ENCODE assay signal across 8 cellular contexts in genomic region chr12:131894313-131894860, GRCh38. TPM values are rescaled to one million over a fixed set of nuclear protein-coding genes. Genes with fewer than 3 reads are reported as not detected.
A peak's percentile ranks its signal among the peaks of the same experiment; 100 is the strongest.
DNase-seq lines count a peak whose midpoint lies in the region; ATAC-seq and TF ChIP-seq lines count a peak whose summit lies in the region.

Gene ULK1 (plus strand): TSS chr12:131894622. CDS start chr12:131895002, 380 bp downstream.

- no peak for TF ChIP-seq CTCF in colonic mucosa (IDR thresholded peaks at IDR 0.05)

- peak; percentile 35 to 98 (median 84) for DNase-seq in C1 segment of cervical spinal cord (lab: John Stamatoyannopoulos, UW)
- peak; percentile 73 to 98 for DNase-seq in NCI-H526 (lab: John Stamatoyannopoulos, UW)
- peak; percentile 99 for DNase-seq in activated CD4-positive, alpha-beta T cell treated with anti-CD3 and anti-CD28 coated beads, Interleukin-2, amount 10 ng/mL, durations not matched to agents 24 days and 14 days
- DNase-seq in colonic mucosa: peak; percentile 92
- peak; percentile 94 for DNase-seq in left lobe of liver (ENCODE audit: low spot score)
- DNase-seq in stimulated activated CD4-positive, alpha-beta T cell treated with anti-CD3 and anti-CD28 coated beads, Interleukin-2, amount 100 ng/mL, for 24 hours: peak; percentile 93 to 96

- H3K4me1 Mint-ChIP-seq in activated CD4-positive, alpha-beta T cell treated with anti-CD3 and anti-CD28 coated beads, Interleukin-2, amount 10 ng/mL, durations not matched to agents 24 days and 14 days: peaks cover 8% of the 10 kb centered on the region

- peak within 1 kb of the TSS; percentile 59 for H3K4me3 ChIP-seq in colonic mucosa

- H3K27me3 ChIP-seq in colonic mucosa: no peaks in the 10 kb centered on the region

- peaks cover 5% of the 10 kb centered on the region for H3K4me1 ChIP-seq in colonic mucosa

- H3K27me3 Mint-ChIP-seq in activated CD4-positive, alpha-beta T cell treated with anti-CD3 and anti-CD28 coated beads, Interleukin-2, amount 10 ng/mL, durations not matched to agents 24 days and 14 days: no peaks in the 10 kb centered on the region

- intact Hi-C loops in activated CD4-positive, alpha-beta T cell treated with anti-CD3 and anti-CD28 coated beads, Interleukin-2, amount 10 ng/mL, durations not matched to agents 24 days and 14 days (cut with micrococcal nuclease): loop anchor here (1.0 kb wide), 2 partner anchors 35 to 295 kb away; partner anchors contain the start of gene PUS1
- intact Hi-C loops in colonic mucosa (cut with DNase I): loop anchor here (10.0 kb wide), 1 partner anchor 50 kb away; the partner anchor contains the start of gene EP400

- H3K9me3 Mint-ChIP-seq in activated CD4-positive, alpha-beta T cell treated with anti-CD3 and anti-CD28 coated beads, Interleukin-2, amount 10 ng/mL, durations not matched to agents 24 days and 14 days: no peaks in the 10 kb centered on the region

- H3K9me3 ChIP-seq in colonic mucosa: no peaks in the 10 kb centered on the region

- no peaks in the 10 kb centered on the region for H3K36me3 Mint-ChIP-seq in activated CD4-positive, alpha-beta T cell treated with anti-CD3 and anti-CD28 coated beads, Interleukin-2, amount 10 ng/mL, durations not matched to agents 24 days and 14 days (ENCODE audit: low read depth)

- no peaks in the 10 kb centered on the region for H3K36me3 ChIP-seq in colonic mucosa

- H3K27ac Mint-ChIP-seq in activated CD4-positive, alpha-beta T cell treated with anti-CD3 and anti-CD28 coated beads, Interleukin-2, amount 10 ng/mL, durations not matched to agents 24 days and 14 days: peak within 1 kb of the TSS; percentile 80

- peak within 1 kb of the TSS; percentile 87 for H3K4me3 Mint-ChIP-seq in activated CD4-positive, alpha-beta T cell treated with anti-CD3 and anti-CD28 coated beads, Interleukin-2, amount 10 ng/mL, durations not matched to agents 24 days and 14 days

- ATAC-seq in GM19351 (IDR thresholded peaks at IDR 0.05; ENCODE audit: unreplicated experiment): peak; percentile 70
- peak; percentile 72 for ATAC-seq in HG03469 (IDR thresholded peaks at IDR 0.05; ENCODE audit: unreplicated experiment)
- peak; percentile 67 for ATAC-seq in left lobe of liver

- peak within 1 kb of the TSS; percentile 92 for H3K27ac ChIP-seq in colonic mucosa

- H3K9ac ChIP-seq in colonic mucosa (ENCODE audit: low read depth in 2 of 2, low read length in 2 of 2): peak within 1 kb of the TSS; percentile 77 to 92

RNA-seq across cellular contexts. Expression of gene ULK1, which starts in this region (rescaled TPM):
- total RNA-seq in activated CD4-positive, alpha-beta T cell treated with anti-CD3 and anti-CD28 coated beads, Interleukin-2, amount 10 ng/mL, durations not matched to agents 24 days and 14 days: 25.3 and 25.7 TPM in 2 replicates
- 10 to 100 TPM; 20.3 to 31.9 TPM for total RNA-seq in colonic mucosa
- 40.3 TPM for total RNA-seq in left lobe of liver

Comparison
In these comparisons a context has a peak if more than half of its experiments do, and no peak if none do; other contexts are left out.
1. Peak in every context shown above with its lines: DNase-seq, ATAC-seq, H3K4me3 ChIP-seq and H3K27ac ChIP-seq.